26 cellular contexts compared by ENCODE assay signal in the genomic region with DNA sequence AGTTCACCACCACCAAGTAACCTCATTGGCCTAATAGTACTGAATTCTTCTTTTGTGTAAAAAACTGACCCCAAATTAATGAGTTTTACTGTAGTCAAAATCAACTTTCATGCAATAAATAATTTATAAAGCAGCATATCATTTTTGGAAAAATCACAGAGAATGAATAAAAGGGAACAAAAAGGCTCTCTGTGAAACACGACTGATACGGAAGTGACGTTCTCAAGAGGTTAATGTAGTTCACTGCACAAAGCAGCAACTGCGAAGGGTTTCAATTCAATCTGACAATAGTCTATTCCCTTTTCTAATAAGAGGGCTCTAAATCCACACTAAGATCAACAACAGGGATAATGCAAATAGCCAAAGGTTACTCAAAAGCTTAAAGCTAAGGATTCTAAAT.
A peak's percentile ranks its signal among the peaks of the same experiment; 100 is the strongest.
DNase-seq lines count a peak whose midpoint lies in the region; ATAC-seq, FAIRE-seq and TF ChIP-seq lines count a peak whose summit lies in the region.
"Had no signal": no experiment of that assay in that cellular context is flagged by ENCODE, and none has a peak within 500 bp of the region (broad histone marks: within the 10 kb centered on the region; RNA-seq: fewer than 3 reads in every experiment).

No MANE protein-coding gene starts in this region.

- no peak overlapping the region for H3K4me3 ChIP-seq in gastrocnemius medialis
- H3K4me3 ChIP-seq: BLaER1 treated with 17β-estradiol and CSF1 and Interleukin-3, amounts not matched to agents 10 nM and 100 nM; GM23248 had no signal

- H3K36me3 ChIP-seq in gastrocnemius medialis: peaks cover 0 to 27% of the 10 kb centered on the region in 2 donors

- H3K27me3 Mint-ChIP-seq in neural crest cell (ENCODE audit: low read depth): no peaks in the 10 kb centered on the region
- no peaks in the 10 kb centered on the region for H3K27me3 Mint-ChIP-seq in activated naive CD4-positive, alpha-beta T cell treated with anti-CD3 and anti-CD28 coated beads for 36 hours (ENCODE audit: low read depth)
- H3K27me3 Mint-ChIP-seq: CD4-positive, alpha-beta T cell; CD8-positive, alpha-beta memory T cell had no signal

- H3K9me3 Mint-ChIP-seq in neural crest cell: no peaks in the 10 kb centered on the region
- no peaks in the 10 kb centered on the region for H3K9me3 Mint-ChIP-seq in activated naive CD4-positive, alpha-beta T cell treated with anti-CD3 and anti-CD28 coated beads for 36 hours
- H3K9me3 Mint-ChIP-seq: CD14-positive monocyte; CD4-positive, alpha-beta T cell; CD8-positive, alpha-beta memory T cell had no signal

- H3K27me3 ChIP-seq in gastrocnemius medialis: no peaks in the 10 kb centered on the region
- H3K27me3 ChIP-seq: BE2C; BLaER1 treated with 17β-estradiol and CSF1 and Interleukin-3, amounts not matched to agents 10 nM and 100 nM had no signal

- peaks cover 22% of the 10 kb centered on the region for H3K4me1 Mint-ChIP-seq in neural crest cell
- H3K4me1 Mint-ChIP-seq in activated naive CD4-positive, alpha-beta T cell treated with anti-CD3 and anti-CD28 coated beads for 36 hours (ENCODE audit: low read depth): no peaks in the 10 kb centered on the region
- H3K4me1 Mint-ChIP-seq: CD14-positive monocyte had no signal

- H3K27ac Mint-ChIP-seq in neural crest cell (ENCODE audit: unreplicated experiment): peak overlapping the region; percentile 19
- H3K27ac Mint-ChIP-seq in activated naive CD4-positive, alpha-beta T cell treated with anti-CD3 and anti-CD28 coated beads for 36 hours: no peak overlapping the region
- H3K27ac Mint-ChIP-seq: CD4-positive, alpha-beta T cell; CD8-positive, alpha-beta memory T cell had no signal

- H3K4me1 ChIP-seq in gastrocnemius medialis: peaks cover 20 to 56% of the 10 kb centered on the region in 2 donors

- FAIRE-seq in frontal cortex (lab: Jason Lieb, UNC): peak; percentile 15
- FAIRE-seq: A204.1, GM12891, GM18507, H1 had no signal

- ATAC-seq in gastrocnemius medialis: no peak
- ATAC-seq: HCT116 had no signal

- no peak for TF ChIP-seq POLR2A in gastrocnemius medialis (IDR thresholded peaks at IDR 0.05)

- H3K36me3 Mint-ChIP-seq in neural crest cell (ENCODE audit: low read depth): peaks cover 44% of the 10 kb centered on the region
- H3K36me3 Mint-ChIP-seq in activated naive CD4-positive, alpha-beta T cell treated with anti-CD3 and anti-CD28 coated beads for 36 hours (ENCODE audit: low read depth): peaks cover 49% of the 10 kb centered on the region

- in situ Hi-C loops in gastrocnemius medialis (cut with MboI; ENCODE audit: low sequenced_read_pairs in 4 of 4): no loop called here

- CTCF ChIA-PET in activated naive CD4-positive, alpha-beta T cell treated with anti-CD3 and anti-CD28 coated beads for 36 hours (lab: Charles Lee): no interaction called here

- no peak for TF ChIP-seq CTCF in neural crest cell (conservative IDR thresholded peaks at IDR 0.05)
- TF ChIP-seq CTCF in gastrocnemius medialis (IDR thresholded peaks at IDR 0.05 in 4 of 5, conservative IDR thresholded peaks at IDR 0.05 in 1 of 5): no peak

- no peak overlapping the region for H3K4me3 Mint-ChIP-seq in neural crest cell
- H3K4me3 Mint-ChIP-seq in activated naive CD4-positive, alpha-beta T cell treated with anti-CD3 and anti-CD28 coated beads for 36 hours: no peak overlapping the region
- H3K4me3 Mint-ChIP-seq: CD14-positive monocyte; CD4-positive, alpha-beta T cell; CD8-positive, alpha-beta memory T cell had no signal

- H3K9me3 ChIP-seq in gastrocnemius medialis: no peaks in the 10 kb centered on the region
- H3K9me3 ChIP-seq: BE2C; BLaER1 treated with 17β-estradiol and CSF1 and Interleukin-3, amounts not matched to agents 10 nM and 100 nM had no signal

- DNase-seq in COLO829 (ENCODE audit: low spot score) (peak; percentile 71), frontal cortex (ENCODE audit: low spot score in 2 of 2) (no peak), neural crest cell (ENCODE audit: low read depth, low spot score) (no peak), gastrocnemius medialis (no peak), amniotic stem cell (lab: John Stamatoyannopoulos, UW) (no peak), occipital lobe (lab: John Stamatoyannopoulos, UW) (no peak), T-helper 2 cell (no peak)
- no peak for DNase-seq in activated naive CD4-positive, alpha-beta T cell treated with anti-CD3 and anti-CD28 coated beads for 36 hours
- DNase-seq: AML-193; BE2C; Calu3; CD4-positive, alpha-beta T cell; CD8-positive, alpha-beta memory T cell; COR-L47; DMS53; GF-D8; GM23248; H7 had no signal

- peak overlapping the region in 3 of 4 donors; percentile 91 to 98 (median 97) for H3K27ac ChIP-seq in gastrocnemius medialis
- H3K27ac ChIP-seq: 22Rv1; BLaER1 treated with 17β-estradiol and CSF1 and Interleukin-3, amounts not matched to agents 10 nM and 100 nM; GM23248 had no signal

- intact Hi-C loops in gastrocnemius medialis (cut with DNase I; ENCODE audit: low total_unique reads): no loop called here
- intact Hi-C loops in activated naive CD4-positive, alpha-beta T cell treated with anti-CD3 and anti-CD28 coated beads for 36 hours (cut with micrococcal nuclease): no loop called here
